ENCODE assay signal across 24 cellular contexts in genomic region chr16:346587-346986, GRCh38. TPM values are rescaled to one million over a fixed set of nuclear protein-coding genes. Genes with fewer than 3 reads are reported as not detected.
DNase-seq lines count a peak whose midpoint lies in the region; ATAC-seq and TF ChIP-seq lines count a peak whose summit lies in the region.
"Had no signal": no experiment of that assay in that cellular context is flagged by ENCODE, and none has a peak within 500 bp of the region (broad histone marks: within the 10 kb centered on the region; RNA-seq: fewer than 3 reads in every experiment).

No MANE protein-coding gene starts in this region.

- H2BK120ac ChIP-seq in IMR-90 (ENCODE audit: low read depth, low read length) = no peak overlapping the region
- H2BK120ac ChIP-seq in mesenchymal stem cell (ENCODE audit: low read depth, low read length) = no peak overlapping the region

- no peaks in the 10 kb centered on the region for H3K27me3 Mint-ChIP-seq in chondrocyte (ENCODE audit: low read depth)
- H3K27me3 Mint-ChIP-seq: activated B cell treated with CpG ODN at 0.5 μM for 24 hours; activated naive CD8-positive, alpha-beta T cell treated with anti-CD3 and anti-CD28 coated beads, Interleukin-2, amount 10 ng/mL, durations not matched to agents 7 days and 5 days had no signal

- H3K4me1 ChIP-seq in IMR-90 (ENCODE audit: control insufficient read depth, insufficient read depth, low read length) = peaks cover 7% of the 10 kb centered on the region
- H3K4me1 ChIP-seq in mesenchymal stem cell (ENCODE audit: control insufficient read depth, insufficient read depth, low read depth, low read length) = peaks cover 39% of the 10 kb centered on the region

- TF ChIP-seq CTCF in IMR-90 (conservative IDR thresholded peaks at IDR 0.05; ENCODE audit: low read depth, low read length) = no peak
- no peak for TF ChIP-seq CTCF in chondrocyte (IDR thresholded peaks at IDR 0.05)

- H3K4me3 ChIP-seq in IMR-90 (ENCODE audit: insufficient read depth, low read depth, low read length) (no peak overlapping the region), mesenchymal stem cell (ENCODE audit: insufficient read depth in 1 of 2, low read depth in 1 of 2, low read length in 2 of 2) (no peak overlapping the region)
- H3K4me3 ChIP-seq: cardiac muscle cell, sigmoid colon, vagina had no signal

- H3K4me3 Mint-ChIP-seq in chondrocyte (ENCODE audit: unreplicated experiment) = no peak overlapping the region
- no peak overlapping the region for H3K4me3 Mint-ChIP-seq in stimulated activated effector memory CD8-positive, alpha-beta T cell treated with anti-CD3 and anti-CD28 coated beads, Interleukin-12 subunit alpha, Interleukin-12 subunit beta, amount 100 ng/mL, for 72 hours
- H3K4me3 Mint-ChIP-seq: activated B cell treated with CpG ODN at 0.5 μM for 24 hours; activated CD8-positive, alpha-beta T cell treated with anti-CD3 and anti-CD28 coated beads, Interleukin-2, amount 10 ng/mL, durations not matched to agents 7 days and 5 days; activated naive CD8-positive, alpha-beta T cell treated with anti-CD3 and anti-CD28 coated beads, Interleukin-2, amount 10 ng/mL, durations not matched to agents 7 days and 5 days; T-helper 1 cell treated with Interleukin-12 subunit alpha and Interleukin-12 subunit beta and Interleukin-4 antibody, amounts not matched to agents 30 μg/mL and 1 μg/mL, for 36 hours had no signal

- H2AK5ac ChIP-seq in IMR-90 (ENCODE audit: low read depth, low read length) (no peak overlapping the region), mesenchymal stem cell (ENCODE audit: low read length, severe bottlenecking) (no peak overlapping the region)

- WGBS in IMR-90 (ENCODE audit: extremely low coverage in 2 of 2, insufficient read length in 1 of 2), 2 experiments = 95% methylated on average over 9 of the region's 15 CpGs; no CpG with 5 or more reads in 1 of the 2 experiments
- WGBS in mesenchymal stem cell = 67% methylated on average over 15 of the region's 15 CpGs

- H3K4me1 Mint-ChIP-seq in chondrocyte (ENCODE audit: low read depth) = peaks cover 33% of the 10 kb centered on the region
- H3K4me1 Mint-ChIP-seq in stimulated activated effector memory CD8-positive, alpha-beta T cell treated with anti-CD3 and anti-CD28 coated beads, Interleukin-12 subunit alpha, Interleukin-12 subunit beta, amount 100 ng/mL, for 72 hours = peaks cover 84% of the 10 kb centered on the region

- no peak for TF ChIP-seq POLR2A in IMR-90 (IDR thresholded peaks at IDR 0.05; ENCODE audit: low read depth, low read length)

- H4K91ac ChIP-seq in IMR-90 (ENCODE audit: insufficient read depth, low read depth, low read length) = no peak overlapping the region
- no peak overlapping the region for H4K91ac ChIP-seq in mesenchymal stem cell (ENCODE audit: low read length)

- POLR2A ChIA-PET in IMR-90 (lab: Charles Lee; ENCODE audit: unreplicated experiment) = no interaction called here

- 0 out of 4 replicates have a peak overlapping the region, but pooled peaks of 1 of the 2 experiments have one; percentile 20 for H4K8ac ChIP-seq in IMR-90 (ENCODE audit: low read depth in 2 of 2, low read length in 2 of 2)
- H4K8ac ChIP-seq in mesenchymal stem cell (ENCODE audit: low read length) = peak overlapping the region; percentile 25

- no peak overlapping the region for H2AFZ ChIP-seq in IMR-90 (replicated peaks; ENCODE audit: low read length, poor library complexity)
- no peak overlapping the region for H2AFZ ChIP-seq in mesenchymal stem cell (ENCODE audit: low read depth, low read length)

- H2BK20ac ChIP-seq in IMR-90 (ENCODE audit: low read depth, low read length) = no peak overlapping the region

- no peak overlapping the region for H3K27ac ChIP-seq in IMR-90 (ENCODE audit: insufficient read depth, low read length)
- H3K27ac ChIP-seq in mesenchymal stem cell (ENCODE audit: low read length, poor library complexity, severe bottlenecking) = no peak overlapping the region
- H3K27ac ChIP-seq: cardiac muscle cell, sigmoid colon, vagina had no signal

- no TSS peak for BruUV-seq in IMR-90 (replicated peaks; lab: Mats Ljungman, UMichigan)

- H3K14ac ChIP-seq in IMR-90 (replicated peaks; ENCODE audit: low read depth, low read length) = 0 out of 2 replicates have a peak overlapping the region, but pooled peaks have one; percentile 3
- H3K14ac ChIP-seq in mesenchymal stem cell (ENCODE audit: low read length in 2 of 2) = no peak overlapping the region

- H4K5ac ChIP-seq in IMR-90 (ENCODE audit: low read depth, low read length) = no peak overlapping the region

- H2BK5ac ChIP-seq in IMR-90 (ENCODE audit: low read depth, low read length, poor library complexity, severe bottlenecking) = peak overlapping the region; percentile 16
- no peak overlapping the region for H2BK5ac ChIP-seq in mesenchymal stem cell (ENCODE audit: low read depth, low read length, poor library complexity, severe bottlenecking)

- H3K9ac ChIP-seq in IMR-90 (ENCODE audit: low read depth, low read length) (no peak overlapping the region), mesenchymal stem cell (ENCODE audit: low read length) (no peak overlapping the region)

- dilution Hi-C loops in IMR-90 (cut with HindIII; ENCODE audit: low sequenced_read_pairs, unreplicated experiment) = no loop called here

- H3K27ac Mint-ChIP-seq in chondrocyte (ENCODE audit: unreplicated experiment) = peak overlapping the region; percentile 49
- no peak overlapping the region for H3K27ac Mint-ChIP-seq in stimulated activated effector memory CD8-positive, alpha-beta T cell treated with anti-CD3 and anti-CD28 coated beads, Interleukin-12 subunit alpha, Interleukin-12 subunit beta, amount 100 ng/mL, for 72 hours
- H3K27ac Mint-ChIP-seq: activated B cell treated with CpG ODN at 0.5 μM for 24 hours; activated CD8-positive, alpha-beta T cell treated with anti-CD3 and anti-CD28 coated beads, Interleukin-2, amount 10 ng/mL, durations not matched to agents 7 days and 5 days; activated naive CD8-positive, alpha-beta T cell treated with anti-CD3 and anti-CD28 coated beads, Interleukin-2, amount 10 ng/mL, durations not matched to agents 7 days and 5 days; T-helper 1 cell treated with Interleukin-12 subunit alpha and Interleukin-12 subunit beta and Interleukin-4 antibody, amounts not matched to agents 30 μg/mL and 1 μg/mL, for 36 hours had no signal

- H3K4ac ChIP-seq in IMR-90 (ENCODE audit: low read depth, low read length) (no peak overlapping the region), mesenchymal stem cell (ENCODE audit: low read depth in 1 of 2, low read length in 2 of 2) (no peak overlapping the region)

- no peak for TF ChIP-seq RAD21 in IMR-90 (IDR thresholded peaks at IDR 0.05; ENCODE audit: low read length)

- peaks cover 54 to 89% of the 10 kb centered on the region in 2 experiments for H3K79me1 ChIP-seq in IMR-90 (ENCODE audit: low read depth in 1 of 2, low read length in 2 of 2)
- peaks cover 32% of the 10 kb centered on the region for H3K79me1 ChIP-seq in mesenchymal stem cell (replicated peaks; ENCODE audit: low read length, poor library complexity, severe bottlenecking)

- CTCF ChIA-PET in IMR-90 (lab: Yijun Ruan, JAX) = no interaction called here

- H3K9me3 Mint-ChIP-seq in chondrocyte (ENCODE audit: low read depth) = no peaks in the 10 kb centered on the region
- no peaks in the 10 kb centered on the region for H3K9me3 Mint-ChIP-seq in stimulated activated effector memory CD8-positive, alpha-beta T cell treated with anti-CD3 and anti-CD28 coated beads, Interleukin-12 subunit alpha, Interleukin-12 subunit beta, amount 100 ng/mL, for 72 hours
- H3K9me3 Mint-ChIP-seq: activated B cell treated with CpG ODN at 0.5 μM for 24 hours; activated naive CD8-positive, alpha-beta T cell treated with anti-CD3 and anti-CD28 coated beads, Interleukin-2, amount 10 ng/mL, durations not matched to agents 7 days and 5 days; T-helper 1 cell treated with Interleukin-12 subunit alpha and Interleukin-12 subunit beta and Interleukin-4 antibody, amounts not matched to agents 30 μg/mL and 1 μg/mL, for 36 hours had no signal

- peaks cover 66% of the 10 kb centered on the region for H4K20me1 ChIP-seq in IMR-90 (ENCODE audit: insufficient read depth, low read length)

- in situ Hi-C loops in IMR-90 (cut with MboI; ENCODE audit: low sequenced_read_pairs) = no loop called here

- no peak overlapping the region for H3K56ac ChIP-seq in IMR-90 (ENCODE audit: extremely low read depth, insufficient read depth, low read length)

- H3K36me3 ChIP-seq in IMR-90 (ENCODE audit: control insufficient read depth, insufficient read depth, low read length) = peaks cover 21% of the 10 kb centered on the region
- peaks cover 27 to 32% of the 10 kb centered on the region in 2 experiments for H3K36me3 ChIP-seq in mesenchymal stem cell (ENCODE audit: control insufficient read depth in 1 of 2, insufficient read depth in 2 of 2, low read depth in 1 of 2, low read length in 2 of 2)
- H3K36me3 ChIP-seq: cardiac muscle cell had no signal

- no peak overlapping the region for H3K23ac ChIP-seq in IMR-90 (ENCODE audit: low read depth, low read length)
- H3K23ac ChIP-seq in mesenchymal stem cell (ENCODE audit: low read length in 2 of 2) = no peak overlapping the region

- intact Hi-C loops in IMR-90 (cut with micrococcal nuclease) = no loop called here

- peak overlapping the region; percentile 69 for H2AK9ac ChIP-seq in IMR-90 (replicated peaks; ENCODE audit: low read depth, low read length, poor library complexity)

- H3K9me3 ChIP-seq in IMR-90 (ENCODE audit: control insufficient read depth, insufficient read depth, low read length) (no peaks in the 10 kb centered on the region), mesenchymal stem cell (ENCODE audit: control insufficient read depth, low read length) (no peaks in the 10 kb centered on the region)
- H3K9me3 ChIP-seq: sigmoid colon, vagina had no signal

- ATAC-seq in IMR-90 (ENCODE audit: low read depth) (peak; percentile 70), HG02840 (IDR thresholded peaks at IDR 0.05; ENCODE audit: low FRiP score, unreplicated experiment) (no peak)
- no peak for ATAC-seq in stimulated activated effector memory CD8-positive, alpha-beta T cell treated with anti-CD3 and anti-CD28 coated beads, Interleukin-12 subunit alpha, Interleukin-12 subunit beta, amount 100 ng/mL, for 72 hours
- ATAC-seq: activated CD8-positive, alpha-beta T cell treated with anti-CD3 and anti-CD28 coated beads, Interleukin-2, amount 10 ng/mL, durations not matched to agents 7 days and 5 days had no signal

- H3K27me3 ChIP-seq in IMR-90 (ENCODE audit: control insufficient read depth, insufficient read depth, low read length) (no peaks in the 10 kb centered on the region), mesenchymal stem cell (ENCODE audit: control insufficient read depth in 1 of 2, insufficient read depth in 1 of 2, low read length in 2 of 2) (no peaks in the 10 kb centered on the region)
- H3K27me3 ChIP-seq: cardiac muscle cell, sigmoid colon, vagina had no signal

- H3K9me1 ChIP-seq in IMR-90 (ENCODE audit: insufficient read depth, low read length) = peaks cover 12% of the 10 kb centered on the region

- H3K36me3 Mint-ChIP-seq in chondrocyte (ENCODE audit: low read depth) = peaks cover 7% of the 10 kb centered on the region
- peaks cover 72% of the 10 kb centered on the region for H3K36me3 Mint-ChIP-seq in stimulated activated effector memory CD8-positive, alpha-beta T cell treated with anti-CD3 and anti-CD28 coated beads, Interleukin-12 subunit alpha, Interleukin-12 subunit beta, amount 100 ng/mL, for 72 hours

- H2BK15ac ChIP-seq in IMR-90 (ENCODE audit: low read depth, low read length) (no peak overlapping the region), mesenchymal stem cell (ENCODE audit: low read depth, poor library complexity, severe bottlenecking) (no peak overlapping the region)

- H3K4me2 ChIP-seq in IMR-90 (ENCODE audit: low read depth, low read length) (no peak overlapping the region), mesenchymal stem cell (ENCODE audit: low read length, poor library complexity, severe bottlenecking) (no peak overlapping the region)

- peak; percentile 55 for DNase-seq in EH (ENCODE audit: low read depth)
- DNase-seq in IMR-90 = peak; percentile 68
- DNase-seq in chondrocyte (ENCODE audit: low spot score) = no peak
- peak; percentile 70 for DNase-seq in mesenchymal stem cell
- no peak for DNase-seq in iPS-NIHi11 (ENCODE audit: low spot score)
- no peak for DNase-seq in stimulated activated effector memory CD8-positive, alpha-beta T cell treated with anti-CD3 and anti-CD28 coated beads, Interleukin-12 subunit alpha, Interleukin-12 subunit beta, amount 100 ng/mL, for 72 hours (ENCODE audit: low spot score in 2 of 2)
- no peak for DNase-seq in D341Med (ENCODE audit: low spot score)
- DNase-seq: activated B cell treated with CpG ODN at 0.5 μM for 24 hours; activated CD8-positive, alpha-beta T cell treated with anti-CD3 and anti-CD28 coated beads, Interleukin-2, amount 10 ng/mL, durations not matched to agents 7 days and 5 days; activated naive CD8-positive, alpha-beta T cell treated with anti-CD3 and anti-CD28 coated beads, Interleukin-2, amount 10 ng/mL, durations not matched to agents 7 days and 5 days; activated T-cell treated with anti-CD3 and anti-CD28 coated beads, Interleukin-2, amount 50 U/mL, for 48 hours; effector CD8-positive, alpha-beta T cell; HCEC 1CT; hippocampal formation; KG1; left cardiac atrium; NCI-H1930; NCI-H446 treated with DMSO at 0.1 percent for 48 hours; SHP77; sigmoid colon had no signal

- H3K18ac ChIP-seq in IMR-90 (ENCODE audit: low read depth, low read length) (no peak overlapping the region), mesenchymal stem cell (ENCODE audit: low read depth in 1 of 2, low read length in 2 of 2) (no peak overlapping the region)

- no peak overlapping the region for H2BK12ac ChIP-seq in mesenchymal stem cell (ENCODE audit: low read length in 2 of 2)

RNA-seq across cellular contexts. Expression of gene AXIN1, which starts 5.9 kb away (rescaled TPM):
- 10.9 and 11.9 TPM in 2 replicates for total RNA-seq in IMR-90 (2012; rRNA removed)
- polyA plus RNA-seq in IMR-90 (2012; rRNA removed) = 14.2 and 15.1 TPM in 2 replicates
- polyA plus RNA-seq in IMR-90 (2012; cell fraction: cytosol; rRNA removed) = 18.6 and 22.1 TPM in 2 replicates
- polyA plus RNA-seq in IMR-90 (2012; cell fraction: nucleus; rRNA removed; ENCODE audit: low replicate concordance) = 19.0 and 28.1 TPM in 2 replicates
- total RNA-seq in chondrocyte = 19.8 to 27.2 TPM (median 26.9 TPM) in 3 replicates
- 8.3 TPM for polyA plus RNA-seq in mesenchymal stem cell (2013, experiment 1 of 2)
- 8.7 TPM for polyA plus RNA-seq in mesenchymal stem cell (2013, experiment 2 of 2)

RNA-seq across cellular contexts. Expression of gene MRPL28, which starts 23.8 kb away (rescaled TPM):
- total RNA-seq in IMR-90 (2012; rRNA removed) (104 and 106 TPM in 2 replicates), chondrocyte (53.4 to 57.7 TPM (median 54.7 TPM) in 3 replicates)
- polyA plus RNA-seq in IMR-90 (2012; rRNA removed) = 181 and 255 TPM in 2 replicates
- polyA plus RNA-seq in IMR-90 (2012; cell fraction: cytosol; rRNA removed) = 224 and 350 TPM in 2 replicates
- polyA plus RNA-seq in IMR-90 (2012; cell fraction: nucleus; rRNA removed; ENCODE audit: low replicate concordance) = 81.5 and 129 TPM in 2 replicates
- polyA plus RNA-seq in mesenchymal stem cell (2013, experiment 1 of 2) = 82.6 TPM
- polyA plus RNA-seq in mesenchymal stem cell (2013, experiment 2 of 2) = 81.5 TPM

RNA-seq across cellular contexts. Expression of gene PGAP6, which starts 35.2 kb away (rescaled TPM):
- total RNA-seq in IMR-90 (2012; rRNA removed) (49.1 and 56.1 TPM in 2 replicates), chondrocyte (49.5 to 61.2 TPM (median 59.7 TPM) in 3 replicates)
- polyA plus RNA-seq in IMR-90 (2012; rRNA removed) = 124 and 125 TPM in 2 replicates
- polyA plus RNA-seq in IMR-90 (2012; cell fraction: cytosol; rRNA removed) = 60.8 and 173 TPM in 2 replicates
- 138 and 443 TPM in 2 replicates for polyA plus RNA-seq in IMR-90 (2012; cell fraction: nucleus; rRNA removed; ENCODE audit: low replicate concordance)
- polyA plus RNA-seq in mesenchymal stem cell (2013, experiment 1 of 2) = 84.3 TPM
- 88.5 TPM for polyA plus RNA-seq in mesenchymal stem cell (2013, experiment 2 of 2)

RNA-seq across cellular contexts. Expression of gene NME4, which starts 50.4 kb away (rescaled TPM):
- 123 and 124 TPM in 2 replicates for total RNA-seq in IMR-90 (2012; rRNA removed)
- polyA plus RNA-seq in IMR-90 (2012; rRNA removed) = 288 and 406 TPM in 2 replicates
- polyA plus RNA-seq in IMR-90 (2012; cell fraction: cytosol; rRNA removed) = 464 and 725 TPM in 2 replicates
- 233 and 407 TPM in 2 replicates for polyA plus RNA-seq in IMR-90 (2012; cell fraction: nucleus; rRNA removed; ENCODE audit: low replicate concordance)
- 176 to 246 TPM (median 231 TPM) in 3 replicates for total RNA-seq in chondrocyte
- polyA plus RNA-seq in mesenchymal stem cell (2013, experiment 1 of 2) = 411 TPM
- 395 TPM for polyA plus RNA-seq in mesenchymal stem cell (2013, experiment 2 of 2)

RNA-seq across cellular contexts. Expression of gene DECR2, which starts 55.1 kb away (rescaled TPM):
- total RNA-seq in IMR-90 (2012; rRNA removed) (3.9 TPM in 2 replicates), chondrocyte (21.8 to 25.1 TPM (median 22.2 TPM) in 3 replicates)
- 26.7 and 29.6 TPM in 2 replicates for polyA plus RNA-seq in IMR-90 (2012; rRNA removed)
- 14.9 and 32.6 TPM in 2 replicates for polyA plus RNA-seq in IMR-90 (2012; cell fraction: cytosol; rRNA removed)
- polyA plus RNA-seq in IMR-90 (2012; cell fraction: nucleus; rRNA removed; ENCODE audit: low replicate concordance) = 68.9 and 165 TPM in 2 replicates
- 21.5 TPM for polyA plus RNA-seq in mesenchymal stem cell (2013, experiment 1 of 2)
- 21.2 TPM for polyA plus RNA-seq in mesenchymal stem cell (2013, experiment 2 of 2)

Comparison
In these comparisons a context has a peak if more than half of its experiments do, and no peak if none do; other contexts are left out.
1. DNase-seq: peak in EH (single experiment), IMR-90 (single experiment) and mesenchymal stem cell (single experiment); none in chondrocyte (single experiment), iPS-NIHi11 (single experiment), stimulated activated effector memory CD8-positive, alpha-beta T cell treated with anti-CD3 and anti-CD28 coated beads, Interleukin-12 subunit alpha, Interleukin-12 subunit beta, amount 100 ng/mL, for 72 hours (0 of 2) and D341Med (single experiment).